ENCODE assay signal across 7 cellular contexts in genomic region chr15:34102175-34102925, GRCh38. TPM values are rescaled to one million over a fixed set of nuclear protein-coding genes. Genes with fewer than 3 reads are reported as not detected.
A peak's percentile ranks its signal among the peaks of the same experiment; 100 is the strongest.
DNase-seq lines count a peak whose midpoint lies in the region; ATAC-seq and TF ChIP-seq lines count a peak whose summit lies in the region.

No MANE protein-coding gene starts in this region.

- DNase-seq in HAP-1 (ENCODE audit: low spot score in 2 of 2) (no peak), iPS DF 6.9 (ENCODE audit: low read depth, low spot score) (no peak), smooth muscle cell (lab: John Stamatoyannopoulos, UW; ENCODE audit: unreplicated experiment) (no peak), AG20443 (ENCODE audit: low spot score) (no peak)
- DNase-seq in activated CD8-positive, alpha-beta T cell treated with anti-CD3 and anti-CD28 coated beads for 36 hours, result no peak

- peak overlapping the region; percentile 99 for H3K27ac Mint-ChIP-seq in activated CD8-positive, alpha-beta T cell treated with anti-CD3 and anti-CD28 coated beads for 36 hours

- H3K4me1 Mint-ChIP-seq in activated CD8-positive, alpha-beta T cell treated with anti-CD3 and anti-CD28 coated beads for 36 hours (ENCODE audit: low read depth), result peaks cover 24% of the 10 kb centered on the region

- POLR2A ChIA-PET in activated CD8-positive, alpha-beta T cell treated with anti-CD3 and anti-CD28 coated beads for 36 hours (lab: Charles Lee), result interaction anchor here (0.6 to 2.1 kb wide), 9 partner anchors 13 to 852 kb away, joined by 3 to 9 read pairs (median 4); partner anchors contain the start of genes AVEN, EMC4, KATNBL1 and LPCAT4

- H3K9me3 ChIP-seq in HAP-1 (peaks cover 2% of the 10 kb centered on the region), iPS DF 6.9 (ENCODE audit: control insufficient read depth, insufficient read depth, low read length) (no peaks in the 10 kb centered on the region), smooth muscle cell (replicated peaks; ENCODE audit: low read depth) (no peaks in the 10 kb centered on the region)

- H3K27ac ChIP-seq in iPS DF 6.9 (ENCODE audit: low read length) (no peak overlapping the region), smooth muscle cell (ENCODE audit: low read depth) (peak overlapping the region; percentile 89)

- H3K27me3 Mint-ChIP-seq in activated CD8-positive, alpha-beta T cell treated with anti-CD3 and anti-CD28 coated beads for 36 hours, result no peaks in the 10 kb centered on the region

- H3K36me3 Mint-ChIP-seq in activated CD8-positive, alpha-beta T cell treated with anti-CD3 and anti-CD28 coated beads for 36 hours (ENCODE audit: low read depth), result peaks cover 37% of the 10 kb centered on the region

- H3K79me2 ChIP-seq in smooth muscle cell (ENCODE audit: low read depth), result peaks cover 41% of the 10 kb centered on the region

- H3K4me3 Mint-ChIP-seq in activated CD8-positive, alpha-beta T cell treated with anti-CD3 and anti-CD28 coated beads for 36 hours, result peak overlapping the region; percentile 100

- TF ChIP-seq CTCF in activated CD8-positive, alpha-beta T cell treated with anti-CD3 and anti-CD28 coated beads for 36 hours (IDR thresholded peaks at IDR 0.05), result no peak
- TF ChIP-seq CTCF in smooth muscle cell (IDR thresholded peaks at IDR 0.05; ENCODE audit: borderline replicate concordance, insufficient read depth, poor library complexity, severe bottlenecking), result no peak

- H3K4me3 ChIP-seq in HAP-1 (peak overlapping the region; percentile 88), iPS DF 6.9 (ENCODE audit: low read length) (peak overlapping the region; percentile 59; the same call in 1 of the 2 replicates), smooth muscle cell (peak overlapping the region; percentile 83)

- peaks cover 10% of the 10 kb centered on the region for H3K4me1 ChIP-seq in HAP-1
- no peaks in the 10 kb centered on the region for H3K4me1 ChIP-seq in iPS DF 6.9 (ENCODE audit: control insufficient read depth, insufficient read depth, low read length)
- peaks cover 10% of the 10 kb centered on the region for H3K4me1 ChIP-seq in smooth muscle cell (ENCODE audit: low read depth)

- H3F3A ChIP-seq in smooth muscle cell (ENCODE audit: low read depth), result no peaks in the 10 kb centered on the region

- peaks cover 17% of the 10 kb centered on the region for H3K9me3 Mint-ChIP-seq in activated CD8-positive, alpha-beta T cell treated with anti-CD3 and anti-CD28 coated beads for 36 hours

- H3K27me3 ChIP-seq in HAP-1 (ENCODE audit: low read depth) (no peaks in the 10 kb centered on the region), iPS DF 6.9 (ENCODE audit: control insufficient read depth, insufficient read depth, low read length) (no peaks in the 10 kb centered on the region), smooth muscle cell (ENCODE audit: low read depth) (no peaks in the 10 kb centered on the region)

- in situ Hi-C loops in HAP-1 (cut with MboI; ENCODE audit: low sequenced_read_pairs), result loop anchor here (10.0 kb wide), 2 partner anchors 122 to 262 kb away; partner anchors contain the start of genes EMC4 and LPCAT4

- H3K36me3 ChIP-seq in HAP-1 (replicated peaks) (no peaks in the 10 kb centered on the region; the same call in 1 of the 2 replicates), iPS DF 6.9 (ENCODE audit: control insufficient read depth, insufficient read depth, low read length) (no peaks in the 10 kb centered on the region), smooth muscle cell (ENCODE audit: low read depth) (no peaks in the 10 kb centered on the region)

- peak overlapping the region; percentile 90 for H2AFZ ChIP-seq in smooth muscle cell (ENCODE audit: low read depth)

- intact Hi-C loops in activated CD8-positive, alpha-beta T cell treated with anti-CD3 and anti-CD28 coated beads for 36 hours (cut with micrococcal nuclease), result loop anchor here (5.0 kb wide), 1 partner anchor 120 kb away; no protein-coding TSS in a partner anchor

- no peak for ATAC-seq in activated CD8-positive, alpha-beta T cell treated with anti-CD3 and anti-CD28 coated beads for 36 hours
- ATAC-seq in GM21423 (IDR thresholded peaks at IDR 0.05; ENCODE audit: unreplicated experiment) (no peak), HG03457 (IDR thresholded peaks at IDR 0.05; ENCODE audit: unreplicated experiment) (no peak)

- WGBS in iPS DF 6.9 (ENCODE audit: insufficient coverage, insufficient read length), result no CpG with 5 or more reads among the region's 29 CpGs
- WGBS in smooth muscle cell (ENCODE audit: low lambda C conversion rate), result 32% methylated on average over 29 of the region's 29 CpGs

- peak overlapping the region; percentile 83 for H3K9ac ChIP-seq in smooth muscle cell (ENCODE audit: low read depth)

- no peaks in the 10 kb centered on the region for H4K20me1 ChIP-seq in smooth muscle cell (ENCODE audit: low read depth)

- H3K4me2 ChIP-seq in smooth muscle cell, result peak overlapping the region; percentile 86

- CTCF ChIA-PET in activated CD8-positive, alpha-beta T cell treated with anti-CD3 and anti-CD28 coated beads for 36 hours (lab: Charles Lee), result interaction anchor here (1.0 to 2.0 kb wide), 4 partner anchors 40 to 266 kb away, joined by 3 to 13 read pairs (median 3); partner anchors contain the start of gene KATNBL1

RNA-seq across cellular contexts. Expression of gene PGBD4, which starts 0.5 kb away (rescaled TPM):
- total RNA-seq in activated CD8-positive, alpha-beta T cell treated with anti-CD3 and anti-CD28 coated beads for 36 hours, result 1 to 10 TPM; 2.6 to 2.7 TPM
- total RNA-seq in smooth muscle cell, result 0.81 and 1.3 TPM in 2 replicates
- 0.20 and 0.62 TPM in 2 replicates for polyA plus RNA-seq in smooth muscle cell

RNA-seq across cellular contexts. Expression of gene EMC7, which starts 0.7 kb away (rescaled TPM):
- total RNA-seq in activated CD8-positive, alpha-beta T cell treated with anti-CD3 and anti-CD28 coated beads for 36 hours, result 10 to 100 TPM; 45.0 to 49.9 TPM
- total RNA-seq in smooth muscle cell, result 60.6 and 84.2 TPM in 2 replicates
- polyA plus RNA-seq in smooth muscle cell, result 201 and 218 TPM in 2 replicates
